Comparison of ENCODE assay signal across 1 cellular context in the genomic region with DNA sequence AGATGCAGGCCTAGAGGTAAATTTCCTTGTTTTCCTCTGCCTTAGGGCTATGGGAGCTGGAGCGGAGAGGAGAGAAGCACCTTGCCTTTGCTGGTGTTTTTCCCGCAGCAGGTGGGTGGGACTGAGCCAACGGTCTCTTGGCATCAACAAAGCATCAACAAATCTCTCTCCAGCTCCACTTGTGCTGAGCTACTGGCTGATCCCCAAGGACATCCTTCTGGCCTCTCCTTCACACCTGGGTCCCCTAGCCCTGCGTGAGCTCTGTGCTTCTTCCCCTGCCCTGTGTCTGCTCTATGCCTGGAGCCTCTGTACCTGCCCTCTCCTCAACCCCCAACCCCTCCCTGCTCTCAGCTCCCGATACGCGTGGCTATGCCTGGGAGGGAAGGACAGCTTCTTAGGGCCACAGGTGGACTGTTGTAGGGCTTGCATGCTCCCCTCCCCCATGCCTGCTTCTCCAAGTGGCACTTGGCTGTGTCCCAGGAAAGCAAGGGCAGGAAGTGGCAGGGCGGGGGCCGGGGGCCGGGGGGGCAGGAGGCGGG.
A peak's percentile ranks its signal among the peaks of the same experiment; 100 is the strongest.
TF ChIP-seq lines count a peak whose summit lies in the region.

No MANE protein-coding gene starts in this region.

TF ChIP-seq in Ishikawa, 13 proteins besides CTCF, POLR2A, EP300 and RAD21 (continued from another document):
- TF ChIP-seq, protein P1, sequence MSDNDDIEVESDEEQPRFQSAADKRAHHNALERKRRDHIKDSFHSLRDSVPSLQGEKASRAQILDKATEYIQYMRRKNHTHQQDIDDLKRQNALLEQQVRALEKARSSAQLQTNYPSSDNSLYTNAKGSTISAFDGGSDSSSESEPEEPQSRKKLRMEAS (IDR thresholded peaks at IDR 0.05) = peak; percentile 44; the same call in 1 of the 2 replicates
- 0 out of 2 replicates have a peak, but pooled peaks have one; percentile 26 for TF ChIP-seq EGR1 (IDR thresholded peaks at IDR 0.05)
- no peak for TF ChIP-seq YY1 (IDR thresholded peaks at IDR 0.05; ENCODE audit: low read depth)
TF ChIP-seq in Ishikawa: peak in this region for 7.
